Comparison of ENCODE assay signal across 8 cellular contexts in the genomic region with DNA sequence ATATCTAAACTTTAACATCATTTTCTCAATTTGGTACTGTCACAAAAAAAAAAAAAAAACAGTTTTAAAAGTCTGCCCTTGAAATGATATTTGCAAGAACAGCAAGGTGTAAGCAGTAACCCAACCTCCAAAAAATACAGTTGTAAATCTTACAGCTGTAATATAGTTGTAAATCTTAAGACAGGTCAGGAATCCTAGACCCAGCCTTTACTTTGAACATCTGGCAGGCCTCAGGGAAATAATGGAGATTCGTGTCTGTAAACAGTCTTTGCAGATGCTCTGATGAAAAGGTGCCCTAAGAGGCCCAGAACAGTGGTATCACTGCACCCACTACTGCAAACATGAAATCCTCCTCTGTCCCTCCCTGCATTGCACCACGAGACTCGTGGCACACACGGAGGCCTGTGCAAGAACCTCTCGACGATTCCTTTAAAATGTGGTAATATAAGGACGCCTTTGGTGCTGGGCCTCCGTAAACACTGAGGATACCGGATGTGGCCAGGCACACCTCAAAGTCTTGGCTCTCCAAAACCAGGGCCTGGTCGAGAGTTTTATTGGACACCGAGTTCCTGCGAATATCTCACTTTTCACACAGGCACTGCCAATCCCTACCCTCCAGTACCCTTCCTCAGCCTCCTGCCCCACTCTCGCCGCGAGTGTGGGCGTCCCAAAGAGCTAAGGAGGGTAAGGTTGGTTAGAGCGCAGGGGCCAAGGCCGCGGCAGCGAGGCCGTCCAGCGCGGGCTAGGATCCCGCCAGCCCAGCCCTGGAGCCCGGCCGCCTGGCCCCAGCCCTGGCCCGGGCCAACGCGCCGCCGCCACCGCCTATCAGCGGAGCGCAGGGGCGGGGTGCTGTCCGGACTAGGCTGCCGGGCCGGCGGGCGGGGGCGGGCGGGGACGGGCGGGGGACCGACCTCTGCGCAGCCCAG. TPM values are rescaled to one million over a fixed set of nuclear protein-coding genes. Genes with fewer than 3 reads are reported as not detected.
DNase-seq lines count a peak whose midpoint lies in the region; ATAC-seq and TF ChIP-seq lines count a peak whose summit lies in the region.

No MANE protein-coding gene starts in this region.

- H3K4me3 ChIP-seq in BE2C (ENCODE audit: low read depth, low read length) (peak overlapping the region; percentile 55), muscle layer of colon (ENCODE audit: low read depth in 1 of 2, low read length in 2 of 2) (peak overlapping the region; percentile 12 to 65), stomach smooth muscle (ENCODE audit: low read length in 2 of 2) (peak overlapping the region; percentile 76)

- H3K36me3 ChIP-seq in BE2C (no peaks in the 10 kb centered on the region), muscle layer of colon (ENCODE audit: insufficient read depth, low read length) (no peaks in the 10 kb centered on the region), stomach smooth muscle (ENCODE audit: control insufficient read depth in 2 of 2, insufficient read depth in 2 of 2, low read length in 2 of 2) (no peaks in the 10 kb centered on the region)

- H3K4me1 ChIP-seq in BE2C = no peaks in the 10 kb centered on the region
- H3K4me1 ChIP-seq in muscle layer of colon (ENCODE audit: insufficient read depth, low read length) = peaks cover 44% of the 10 kb centered on the region
- H3K4me1 ChIP-seq in stomach smooth muscle (ENCODE audit: control insufficient read depth, insufficient read depth, low read length) = peaks cover 26% of the 10 kb centered on the region

- no peaks in the 10 kb centered on the region for H3K9me3 ChIP-seq in BE2C
- no peaks in the 10 kb centered on the region for H3K9me3 ChIP-seq in muscle layer of colon (ENCODE audit: low read length)
- H3K9me3 ChIP-seq in stomach smooth muscle (ENCODE audit: control insufficient read depth in 2 of 2, low read length in 2 of 2) = no peaks in the 10 kb centered on the region

- H3K9ac ChIP-seq in muscle layer of colon (ENCODE audit: low read length) (no peak overlapping the region), stomach smooth muscle (ENCODE audit: low read length in 2 of 2) (peak overlapping the region; percentile 48 to 53)

- H3K27ac ChIP-seq in epithelial cell of prostate (peak overlapping the region; percentile 97), muscle layer of colon (ENCODE audit: low read depth, low read length) (peak overlapping the region; percentile 40), stomach smooth muscle (ENCODE audit: low read length) (peak overlapping the region; percentile 62)

- no peak for TF ChIP-seq CTCF in BE2C (IDR thresholded peaks at IDR 0.05; ENCODE audit: low read depth, low read length)

- peak; percentile 71 for ATAC-seq in GM18868 (IDR thresholded peaks at IDR 0.05; ENCODE audit: unreplicated experiment)
- peak; percentile 67 for ATAC-seq in HG03066 (IDR thresholded peaks at IDR 0.05; ENCODE audit: low read depth, unreplicated experiment)

- DNase-seq in BE2C (peak; percentile 76), NCI-H748 treated with DMSO at 0.1 percent for 48 hours (lab: John Stamatoyannopoulos, UW) (peak; percentile 25), epithelial cell of prostate (ENCODE audit: low read depth, low spot score) (peak; percentile 36)
- peak; percentile 80 for DNase-seq in activated CD8-positive, alpha-beta memory T cell treated with anti-CD3 and anti-CD28 coated beads, Interleukin-2, amount 50 U/mL, for 48 hours

- H3K27me3 ChIP-seq in BE2C = no peaks in the 10 kb centered on the region
- no peaks in the 10 kb centered on the region for H3K27me3 ChIP-seq in muscle layer of colon (ENCODE audit: control insufficient read depth in 1 of 2, insufficient read depth in 2 of 2, low read length in 2 of 2)
- no peaks in the 10 kb centered on the region for H3K27me3 ChIP-seq in stomach smooth muscle (ENCODE audit: control insufficient read depth in 1 of 2, insufficient read depth in 2 of 2, low read length in 2 of 2)

RNA-seq across cellular contexts. Expression of a gene that starts 0.5 kb away (rescaled TPM):
- polyA plus RNA-seq in BE2C (2012; ENCODE audit: insufficient read depth, insufficient read length, low read depth) = 9.2 TPM

RNA-seq across cellular contexts. Expression of a gene that starts 54.9 kb away (rescaled TPM):
- 44.8 TPM for polyA plus RNA-seq in BE2C (2012; ENCODE audit: insufficient read depth, insufficient read length, low read depth)

Comparison
In these comparisons a context has a peak if more than half of its experiments do, and no peak if none do; other contexts are left out.
1. Peak in every context shown above with its lines: DNase-seq, ATAC-seq, H3K4me3 ChIP-seq and H3K27ac ChIP-seq.
2. DNase-seq: peak in every context shown above with its lines; median percentile 80 in activated CD8-positive, alpha-beta memory T cell treated with anti-CD3 and anti-CD28 coated beads, Interleukin-2, amount 50 U/mL, for 48 hours; 76 in BE2C; 36 in epithelial cell of prostate; 25 in NCI-H748 treated with DMSO at 0.1 percent for 48 hours.
3. H3K27ac ChIP-seq: peak in every context shown above with its lines; median percentile 97 in epithelial cell of prostate; 62 in stomach smooth muscle; 40 in muscle layer of colon.